Comparison of ENCODE assay signal across 37 cellular contexts in genomic region chr2:113676651-113677050, GRCh38.
"Had no signal": no experiment of that assay in that cellular context is flagged by ENCODE, and none has a peak within 500 bp of the region (broad histone marks: within the 10 kb centered on the region; RNA-seq: fewer than 3 reads in every experiment).

No MANE protein-coding gene starts in this region.

- H3K4me3 Mint-ChIP-seq: activated B cell treated with CpG ODN at 0.5 μM for 24 hours; activated CD4-positive, alpha-beta T cell treated with anti-CD3 and anti-CD28 coated beads, Interleukin-2, amount 10 ng/mL, durations not matched to agents 24 days and 14 days; activated CD8-positive, alpha-beta T cell treated with anti-CD3 and anti-CD28 coated beads for 36 hours had no signal

- H3K27me3 ChIP-seq: adrenal gland, body of pancreas, breast epithelium, MG63 had no signal

- H3K4me1 ChIP-seq: adrenal gland, body of pancreas, breast epithelium had no signal

- H3K9me3 Mint-ChIP-seq: activated B cell treated with CpG ODN at 0.5 μM for 24 hours; activated naive CD4-positive, alpha-beta T cell treated with anti-CD3 and anti-CD28 coated beads, Interleukin-2, amount 50 U/mL, for 72 hours had no signal

- H3K27ac Mint-ChIP-seq: activated B cell treated with CpG ODN at 0.5 μM for 24 hours; activated CD8-positive, alpha-beta T cell treated with anti-CD3 and anti-CD28 coated beads for 36 hours; activated naive CD4-positive, alpha-beta T cell treated with anti-CD3 and anti-CD28 coated beads, Interleukin-2, amount 50 U/mL, for 72 hours; activated T-helper 2 cell treated with anti-CD3 and anti-CD28 coated beads, Interferon-gamma antibody, Interleukin-2, Interleukin-4, amounts not matched to agents 10 μg/mL and 5 μg/mL and 100 μg/mL, durations not matched to agents 14 hours and 24 hours and 36 hours had no signal

- H3K9me3 ChIP-seq: adrenal gland, body of pancreas, breast epithelium, MG63 had no signal

- ATAC-seq: activated CD8-positive, alpha-beta T cell treated with anti-CD3 and anti-CD28 coated beads for 36 hours; activated naive CD4-positive, alpha-beta T cell treated with anti-CD3 and anti-CD28 coated beads, Interleukin-2, amount 50 U/mL, for 72 hours; body of pancreas had no signal

- H3K4me1 Mint-ChIP-seq: activated B cell treated with CpG ODN at 0.5 μM for 24 hours; activated CD4-positive, alpha-beta T cell treated with anti-CD3 and anti-CD28 coated beads, Interleukin-2, amount 10 ng/mL, durations not matched to agents 24 days and 14 days; IgD-negative memory B cell had no signal

- H3K36me3 ChIP-seq: adrenal gland, breast epithelium, MG63 had no signal

- H3K4me3 ChIP-seq: adrenal gland, body of pancreas, breast epithelium, MG63, PC-9 had no signal

- H3K27me3 Mint-ChIP-seq: activated B cell treated with CpG ODN at 0.5 μM for 24 hours; activated CD8-positive, alpha-beta T cell treated with anti-CD3 and anti-CD28 coated beads for 36 hours; IgD-negative memory B cell had no signal

- DNase-seq: activated B cell treated with CpG ODN at 0.5 μM for 24 hours; activated CD4-positive, alpha-beta T cell treated with anti-CD3 and anti-CD28 coated beads, Interleukin-2, amount 10 ng/mL, durations not matched to agents 24 days and 14 days; activated CD4-positive, alpha-beta T cell treated with anti-CD3 and anti-CD28 coated beads, Interleukin-2, amount 50 U/mL, for 4 hours; activated CD4-positive, CD25-positive, alpha-beta regulatory T cell treated with anti-CD3 and anti-CD28 coated beads, Interleukin-2, amount 50 U/mL, for 72 hours; activated CD8-positive, alpha-beta T cell treated with anti-CD3 and anti-CD28 coated beads for 36 hours; activated gamma-delta T cell; activated naive CD4-positive, alpha-beta T cell treated with Interleukin-2 at 50 U/mL for 16 hours; activated T-cell treated with anti-CD3 and anti-CD28 coated beads, Interleukin-2, amount 50 U/mL, for 1 hour; adrenal gland; body of pancreas; caudate nucleus; cerebellar nuclear complex; Kasumi-1; KG1; MG63; NCI-H1048; NCI-H1105 treated with DMSO at 0.1 percent for 48 hours; NCI-H1436; NCI-H187; NCI-H2029 treated with DMSO at 0.1 percent for 48 hours; NCI-H226; NCI-H446 treated with DMSO at 0.1 percent for 48 hours; NCI-H524; NCI-H69; NCI-H82; NK-92 treated with Interleukin-12 subunit alpha and Interleukin-12 subunit beta, amount 100 ng/mL, for 24 hours; PC-9; SW 1271; T-helper 1 cell; T-helper 2 cell; T-helper 9 cell had no signal

- H3K27ac ChIP-seq: adrenal gland, body of pancreas, breast epithelium, PC-9, RWPE1, VCaP had no signal
